Comparison of ENCODE assay signal across 18 cellular contexts in the genomic region with DNA sequence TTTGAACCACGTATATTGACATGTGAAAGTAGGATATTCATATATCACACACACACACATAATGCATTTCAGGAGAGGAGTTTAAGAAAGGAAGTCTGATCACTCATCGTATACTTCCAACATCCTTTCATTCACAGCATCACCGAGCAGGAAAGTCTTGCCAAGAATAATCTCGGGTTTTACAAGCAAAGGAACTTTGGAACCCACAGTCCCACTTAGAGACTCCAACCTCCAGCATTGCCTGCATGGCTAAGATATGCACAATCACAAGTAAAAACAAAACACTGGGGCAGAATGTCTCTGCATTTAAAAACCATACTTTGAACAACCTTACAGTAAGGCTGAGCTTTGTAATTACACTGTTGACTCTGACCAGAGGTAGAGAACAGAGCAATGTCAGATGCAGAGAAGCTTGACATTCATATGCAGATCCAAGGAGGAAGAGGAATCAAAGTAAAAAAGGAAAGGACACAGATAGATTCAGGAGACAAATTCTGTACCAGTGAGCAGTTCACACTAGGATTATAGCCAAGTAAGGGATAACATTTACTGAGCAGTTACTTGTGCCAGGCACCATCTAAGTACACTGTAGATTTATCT.
"Had no signal": no experiment of that assay in that cellular context is flagged by ENCODE, and none has a peak within 500 bp of the region (broad histone marks: within the 10 kb centered on the region; RNA-seq: fewer than 3 reads in every experiment).

No MANE protein-coding gene starts in this region.

- H3K4me1 ChIP-seq: esophagus squamous epithelium, sigmoid colon, spleen had no signal

- H3K27ac Mint-ChIP-seq: activated naive CD4-positive, alpha-beta T cell treated with anti-CD3 and anti-CD28 coated beads, Interleukin-2, amount 10 ng/mL, durations not matched to agents 7 days and 5 days; natural killer cell; T-helper 1 cell treated with Interleukin-12 subunit alpha and Interleukin-12 subunit beta and Interleukin-4 antibody, amounts not matched to agents 30 μg/mL and 1 μg/mL, for 36 hours had no signal

- H3K36me3 Mint-ChIP-seq: activated naive CD4-positive, alpha-beta T cell treated with anti-CD3 and anti-CD28 coated beads, Interleukin-2, amount 10 ng/mL, durations not matched to agents 7 days and 5 days had no signal

- H3K27me3 Mint-ChIP-seq: activated naive CD4-positive, alpha-beta T cell treated with anti-CD3 and anti-CD28 coated beads, Interleukin-2, amount 10 ng/mL, durations not matched to agents 7 days and 5 days had no signal

- H3K4me3 ChIP-seq: esophagus squamous epithelium, sigmoid colon, spleen had no signal

- H3K27ac ChIP-seq: esophagus squamous epithelium, sigmoid colon, spleen had no signal

- H3K9me3 Mint-ChIP-seq: T-helper 1 cell treated with Interleukin-12 subunit alpha and Interleukin-12 subunit beta and Interleukin-4 antibody, amounts not matched to agents 30 μg/mL and 1 μg/mL, for 36 hours had no signal

- H3K36me3 ChIP-seq: esophagus squamous epithelium, sigmoid colon, spleen had no signal

- H3K4me1 Mint-ChIP-seq: activated naive CD4-positive, alpha-beta T cell treated with anti-CD3 and anti-CD28 coated beads, Interleukin-2, amount 10 ng/mL, durations not matched to agents 7 days and 5 days; natural killer cell had no signal

- ATAC-seq: natural killer cell had no signal

- H3K9me3 ChIP-seq: esophagus squamous epithelium, sigmoid colon, spleen had no signal

- H3K27me3 ChIP-seq: esophagus squamous epithelium, sigmoid colon, spleen had no signal

- DNase-seq: activated CD4-positive, alpha-beta T cell treated with anti-CD3 and anti-CD28 coated beads for 1 hour; activated CD8-positive, alpha-beta memory T cell treated with anti-CD3 and anti-CD28 coated beads for 24 hours; activated CD8-positive, alpha-beta memory T cell treated with anti-CD3 and anti-CD28 coated beads, Interleukin-2, amount 50 U/mL, for 48 hours; activated effector memory CD4-positive, alpha-beta T cell treated with Interleukin-2 at 50 U/mL for 16 hours; activated naive CD4-positive, alpha-beta T cell treated with anti-CD3 and anti-CD28 coated beads, Interleukin-2, amount 10 ng/mL, durations not matched to agents 7 days and 5 days; activated T-cell treated with anti-CD3 and anti-CD28 coated beads, Interleukin-2, amount 50 U/mL, for 48 hours; aorta; cerebellar nuclear complex; effector CD8-positive, alpha-beta T cell; esophagus squamous epithelium; foreskin melanocyte; hypothalamus; kidney glomerular epithelial cell; natural killer cell; sigmoid colon; spleen; stimulated activated naive CD4-positive, alpha-beta T cell had no signal

- H3K4me3 Mint-ChIP-seq: activated naive CD4-positive, alpha-beta T cell treated with anti-CD3 and anti-CD28 coated beads, Interleukin-2, amount 10 ng/mL, durations not matched to agents 7 days and 5 days; natural killer cell; T-helper 1 cell treated with Interleukin-12 subunit alpha and Interleukin-12 subunit beta and Interleukin-4 antibody, amounts not matched to agents 30 μg/mL and 1 μg/mL, for 36 hours had no signal
